In genomic region chr1:206693029-206693428, GRCh38 we compare ENCODE assay signal across 8 cellular contexts. TPM values are rescaled to one million over a fixed set of nuclear protein-coding genes. Genes with fewer than 3 reads are reported as not detected.
A peak's percentile ranks its signal among the peaks of the same experiment; 100 is the strongest.
DNase-seq lines count a peak whose midpoint lies in the region; ATAC-seq lines count a peak whose summit lies in the region.

No MANE protein-coding gene starts in this region.

- H3K27me3 ChIP-seq in adipocyte (replicated peaks; ENCODE audit: control insufficient read depth, insufficient read depth, low read length), result no peaks in the 10 kb centered on the region
- no peaks in the 10 kb centered on the region for H3K27me3 ChIP-seq in rectal smooth muscle tissue (ENCODE audit: control insufficient read depth, insufficient read depth, low read length)

- DNase-seq in EH (ENCODE audit: low read depth), result peak; percentile 94
- DNase-seq in adipocyte (ENCODE audit: low read depth), result peak; percentile 52
- peak; percentile 89 for DNase-seq in cardiac septum (ENCODE audit: low spot score)
- no peak for DNase-seq in hippocampal formation (lab: John Stamatoyannopoulos, UW)
- no peak for DNase-seq in activated CD4-positive, CD25-positive, alpha-beta regulatory T cell treated with anti-CD3 and anti-CD28 coated beads, Interleukin-2, amount 50 U/mL, for 72 hours

- H3K9me3 ChIP-seq in adipocyte (ENCODE audit: control insufficient read depth, low read length), result no peaks in the 10 kb centered on the region

- peak overlapping the region; percentile 77 for H3K27ac ChIP-seq in rectal smooth muscle tissue (ENCODE audit: low read depth, low read length)

- intact Hi-C loops in cardiac septum (cut with DNase I), result no loop called here

- H3K36me3 ChIP-seq in adipocyte (ENCODE audit: control insufficient read depth, insufficient read depth, low read length, severe bottlenecking), result peaks cover 11% of the 10 kb centered on the region
- no peaks in the 10 kb centered on the region for H3K36me3 ChIP-seq in rectal smooth muscle tissue (ENCODE audit: control insufficient read depth, insufficient read depth, low read length)

- H3K4me1 ChIP-seq in adipocyte (ENCODE audit: control insufficient read depth, insufficient read depth, low read length) (peaks cover 81% of the 10 kb centered on the region), rectal smooth muscle tissue (ENCODE audit: control insufficient read depth, insufficient read depth, low read length) (peaks cover 67% of the 10 kb centered on the region)

- ATAC-seq in GM18861 (IDR thresholded peaks at IDR 0.05; ENCODE audit: unreplicated experiment), result no peak
- no peak for ATAC-seq in GM18868 (IDR thresholded peaks at IDR 0.05; ENCODE audit: unreplicated experiment)

- H3K9ac ChIP-seq in adipocyte (ENCODE audit: low read length), result peak overlapping the region; percentile 44
- H3K9ac ChIP-seq in rectal smooth muscle tissue (ENCODE audit: low read length), result no peak overlapping the region

- H3K4me3 ChIP-seq in adipocyte (ENCODE audit: low read length) (peak overlapping the region; percentile 53), rectal smooth muscle tissue (ENCODE audit: low read length) (peak overlapping the region; percentile 46)

RNA-seq across cellular contexts. Expression of gene MAPKAPK2, which starts 8.3 kb away (rescaled TPM):
- 242 TPM for total RNA-seq in cardiac septum

RNA-seq across cellular contexts. Expression of gene DYRK3, which starts 57.7 kb away (rescaled TPM):
- total RNA-seq in cardiac septum, result 11.3 TPM

Comparison
In these comparisons a context has a peak if more than half of its experiments do, and no peak if none do; other contexts are left out.
1. DNase-seq: peak in EH (single experiment), adipocyte (single experiment) and cardiac septum (single experiment); none in hippocampal formation (0 of 2) and activated CD4-positive, CD25-positive, alpha-beta regulatory T cell treated with anti-CD3 and anti-CD28 coated beads, Interleukin-2, amount 50 U/mL, for 72 hours (single experiment).